Comparison of ENCODE assay signal across 11 cellular contexts in the genomic region with DNA sequence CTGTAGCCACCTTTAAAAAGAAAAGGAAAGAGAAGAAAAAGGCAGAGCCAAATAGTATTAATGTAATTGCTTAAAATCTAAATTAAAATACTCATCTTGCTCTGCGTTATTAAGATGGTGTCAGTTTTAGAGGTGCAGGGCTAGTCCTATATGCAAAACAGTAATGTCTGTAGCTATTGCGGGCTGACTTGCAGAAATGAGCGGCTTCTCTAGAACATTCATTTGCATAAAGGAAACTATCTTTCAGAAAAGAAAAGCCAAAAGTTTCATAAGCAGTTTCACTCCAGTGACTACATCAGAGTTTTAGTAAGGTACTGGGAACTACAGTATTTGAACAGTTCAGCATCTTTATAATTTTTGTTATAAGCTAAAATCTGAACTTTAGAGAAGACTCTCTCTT. TPM values are rescaled to one million over a fixed set of nuclear protein-coding genes. Genes with fewer than 3 reads are reported as not detected.
A peak's percentile ranks its signal among the peaks of the same experiment; 100 is the strongest.
DNase-seq lines count a peak whose midpoint lies in the region; ATAC-seq lines count a peak whose summit lies in the region.
"Had no signal": no experiment of that assay in that cellular context is flagged by ENCODE, and none has a peak within 500 bp of the region (broad histone marks: within the 10 kb centered on the region; RNA-seq: fewer than 3 reads in every experiment).

No MANE protein-coding gene starts in this region.

- no peak overlapping the region for H3K27ac ChIP-seq in CD4-positive, CD25-positive, alpha-beta regulatory T cell (ENCODE audit: insufficient read depth, low read length, poor library complexity, severe bottlenecking)

- H3K4me3 ChIP-seq in CD4-positive, CD25-positive, alpha-beta regulatory T cell (ENCODE audit: low read depth, low read length), result no peak overlapping the region
- H3K4me3 ChIP-seq: K562 had no signal

- no peaks in the 10 kb centered on the region for H3K9me3 ChIP-seq in CD4-positive, CD25-positive, alpha-beta regulatory T cell (ENCODE audit: control insufficient read depth in 2 of 2, low read length in 2 of 2)

- H3K27me3 ChIP-seq in CD4-positive, CD25-positive, alpha-beta regulatory T cell (ENCODE audit: control insufficient read depth, insufficient read depth, low read length), result peaks cover 26% of the 10 kb centered on the region

- no peaks in the 10 kb centered on the region for H3K9me3 Mint-ChIP-seq in CD4-positive, CD25-positive, alpha-beta regulatory T cell
- H3K9me3 Mint-ChIP-seq: T-helper 1 cell treated with Interleukin-12 subunit alpha and Interleukin-12 subunit beta and Interleukin-4 antibody, amounts not matched to agents 30 μg/mL and 1 μg/mL, for 36 hours had no signal

- H3K4me1 ChIP-seq in CD4-positive, CD25-positive, alpha-beta regulatory T cell (ENCODE audit: control insufficient read depth, insufficient read depth, low read length, poor library complexity, severe bottlenecking), result peaks cover 9% of the 10 kb centered on the region

- peak; percentile 24 to 44 for ATAC-seq in CD4-positive, CD25-positive, alpha-beta regulatory T cell (ENCODE audit: low read depth in 2 of 2)
- ATAC-seq in GM19023 (IDR thresholded peaks at IDR 0.05; ENCODE audit: unreplicated experiment) (peak; percentile 94), HG02884 (IDR thresholded peaks at IDR 0.05; ENCODE audit: unreplicated experiment) (peak; percentile 92)
- ATAC-seq: K562 had no signal

- H3K36me3 Mint-ChIP-seq in CD4-positive, CD25-positive, alpha-beta regulatory T cell, result no peaks in the 10 kb centered on the region

- no peaks in the 10 kb centered on the region for H3K36me3 ChIP-seq in CD4-positive, CD25-positive, alpha-beta regulatory T cell (ENCODE audit: control insufficient read depth, insufficient read depth, low read length)

- DNase-seq in CD4-positive, CD25-positive, alpha-beta regulatory T cell, result peak in 1 of 3 donors; percentile 45
- DNase-seq in RPMI8226 (peak; percentile 63), LoVo (ENCODE audit: low spot score) (no peak), HUDEP-2 (lab: John Stamatoyannopoulos, UW; ENCODE audit: unreplicated experiment in 76 of 76) (no peak), SIG-M5 treated with dmso at 0.1 percent for 504 hours (lab: John Stamatoyannopoulos, UW; ENCODE audit: unreplicated experiment) (no peak), COLO829 (ENCODE audit: low spot score) (no peak)
- DNase-seq: cerebellar nuclear complex had no signal

- peaks cover 14% of the 10 kb centered on the region for H3K27me3 Mint-ChIP-seq in CD4-positive, CD25-positive, alpha-beta regulatory T cell

- H3K4me3 Mint-ChIP-seq in CD4-positive, CD25-positive, alpha-beta regulatory T cell, result no peak overlapping the region
- H3K4me3 Mint-ChIP-seq: T-helper 1 cell treated with Interleukin-12 subunit alpha and Interleukin-12 subunit beta and Interleukin-4 antibody, amounts not matched to agents 30 μg/mL and 1 μg/mL, for 36 hours had no signal

- H3K27ac Mint-ChIP-seq in CD4-positive, CD25-positive, alpha-beta regulatory T cell, result no peak overlapping the region
- H3K27ac Mint-ChIP-seq: T-helper 1 cell treated with Interleukin-12 subunit alpha and Interleukin-12 subunit beta and Interleukin-4 antibody, amounts not matched to agents 30 μg/mL and 1 μg/mL, for 36 hours had no signal

- H3K4me1 Mint-ChIP-seq in CD4-positive, CD25-positive, alpha-beta regulatory T cell, result peaks cover 0 to 7% (median 0%) of the 10 kb centered on the region in 4 donors

RNA-seq across cellular contexts. Expression of a gene that starts 6.0 kb away (rescaled TPM):
- 3.7 TPM for total RNA-seq in CD4-positive, CD25-positive, alpha-beta regulatory T cell
- polyA plus RNA-seq in CD4-positive, CD25-positive, alpha-beta regulatory T cell, result 1 to 10 TPM; 1.2 to 7.2 (median 3.2) TPM

Comparison
In these comparisons a context has a peak if more than half of its experiments do, and no peak if none do; other contexts are left out.
1. ATAC-seq: peak in every context shown above with its lines; median percentile 94 in GM19023; 92 in HG02884; 34 in CD4-positive, CD25-positive, alpha-beta regulatory T cell.